In the genomic region with DNA sequence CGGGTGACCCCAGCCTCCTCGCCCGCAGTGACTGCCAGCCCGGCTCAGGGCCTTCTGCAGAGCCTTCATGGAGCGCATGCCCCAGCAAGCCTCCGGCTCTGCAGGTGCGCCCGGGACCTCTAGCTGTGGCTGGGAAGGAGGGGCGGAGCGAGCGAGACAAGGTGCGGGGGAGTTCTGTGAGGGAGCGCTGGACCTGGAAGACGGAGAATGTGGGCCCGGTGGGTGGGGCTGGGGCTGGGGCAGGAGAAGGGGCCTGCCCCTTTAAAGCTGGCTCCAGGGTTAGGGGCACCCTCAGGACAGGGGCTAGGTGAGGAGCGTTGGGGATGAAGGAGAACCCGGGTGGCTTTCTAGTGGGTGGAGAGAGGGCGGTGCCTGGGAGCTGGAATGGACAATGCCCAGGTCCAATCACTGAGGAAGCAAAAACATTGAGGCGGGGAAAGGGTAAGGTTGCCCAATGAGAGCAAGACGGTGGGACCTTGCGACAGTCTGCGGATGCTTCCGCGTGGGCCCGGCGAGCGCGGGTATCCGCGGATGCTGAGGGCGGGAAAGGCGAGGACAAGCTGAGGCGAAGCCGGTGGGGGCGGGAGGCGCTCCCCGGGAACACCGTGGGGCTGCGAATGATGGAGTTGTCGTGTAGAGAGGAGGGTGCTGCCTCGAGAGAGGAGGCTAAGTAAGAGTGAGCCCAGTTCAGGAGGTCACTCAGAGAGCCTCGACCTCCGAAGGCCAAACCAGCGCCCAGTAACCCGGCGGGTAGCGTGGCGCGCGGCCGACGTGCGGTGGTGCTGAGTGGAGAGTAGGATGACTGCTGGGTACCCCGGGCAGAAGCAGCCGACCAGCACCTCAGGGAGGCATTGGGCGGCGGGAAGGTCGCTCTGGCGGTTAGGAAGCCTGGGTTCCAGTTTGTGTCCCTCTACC, we compare ENCODE assay signal across 8 cellular contexts. TPM values are rescaled to one million over a fixed set of nuclear protein-coding genes. Genes with fewer than 3 reads are reported as not detected.
DNase-seq lines count a peak whose midpoint lies in the region; ATAC-seq and TF ChIP-seq lines count a peak whose summit lies in the region.

Gene GLS2, minus strand, starts transcription at position 121 of the 915 bp plus-strand sequence. Its CDS starts 43 bp downstream, at position 78.

- DNase-seq in DMS53 (lab: John Stamatoyannopoulos, UW) (peak; percentile 97), M059J (ENCODE audit: low read depth) (peak; percentile 72), T-helper 2 cell (peak; percentile 28 to 85 (median 60)), astrocyte of the spinal cord (ENCODE audit: low read depth, low spot score) (peak; percentile 64), hippocampal formation (lab: John Stamatoyannopoulos, UW) (peak; percentile 48 to 80), uterus (peak; percentile 71 to 76)

- H3K27ac ChIP-seq in rectal smooth muscle tissue (ENCODE audit: low read depth, low read length) (no peak within 1 kb of the TSS), uterus (peak within 1 kb of the TSS in 1 of 2 donors; percentile 53)

- no peaks in the 10 kb centered on the region for H3K27me3 ChIP-seq in rectal smooth muscle tissue (ENCODE audit: control insufficient read depth, insufficient read depth, low read length)
- no peaks in the 10 kb centered on the region for H3K27me3 ChIP-seq in uterus

- TF ChIP-seq CTCF in astrocyte of the spinal cord (IDR thresholded peaks at IDR 0.05; ENCODE audit: low read depth, low read length): no peak
- TF ChIP-seq CTCF in uterus (IDR thresholded peaks at IDR 0.05): no peak

- H3K4me1 ChIP-seq in rectal smooth muscle tissue (ENCODE audit: control insufficient read depth, insufficient read depth, low read length): peaks cover 2% of the 10 kb centered on the region
- H3K4me1 ChIP-seq in uterus: no peaks in the 10 kb centered on the region

- no peaks in the 10 kb centered on the region for H3K9me3 ChIP-seq in uterus

- TF ChIP-seq POLR2A in uterus (IDR thresholded peaks at IDR 0.05): no peak

- ATAC-seq in GM21723 (IDR thresholded peaks at IDR 0.05; ENCODE audit: unreplicated experiment): peak; percentile 91

- H3K4me3 ChIP-seq in astrocyte of the spinal cord (ENCODE audit: low read depth, low read length): peak within 1 kb of the TSS; percentile 44
- peak within 1 kb of the TSS; percentile 64 for H3K4me3 ChIP-seq in rectal smooth muscle tissue (ENCODE audit: low read length)
- peak within 1 kb of the TSS; percentile 58 to 63 for H3K4me3 ChIP-seq in uterus

- intact Hi-C loops in uterus (cut with DNase I; ENCODE audit: low total_unique reads): no loop called here

- H3K9ac ChIP-seq in rectal smooth muscle tissue (ENCODE audit: low read length): peak within 1 kb of the TSS; percentile 17

- H3K36me3 ChIP-seq in rectal smooth muscle tissue (ENCODE audit: control insufficient read depth, insufficient read depth, low read length) (no peaks in the 10 kb centered on the region), uterus (no peaks in the 10 kb centered on the region)

- in situ Hi-C loops in astrocyte of the spinal cord (cut with HindIII; ENCODE audit: low sequenced_read_pairs): no loop called here

RNA-seq across cellular contexts. Expression of gene GLS2, which starts in this region (rescaled TPM):
- total RNA-seq in M059J (2014; rRNA removed; shearing (Covaris generic)): 0.32 TPM in 1 of 2 replicates, not detected in the other
- 1 to 10 TPM in 2 of 4 donors, under 1 TPM in 1, not detected in 1; 0.29 to 5.9 (median 1.1) TPM for total RNA-seq in uterus

Comparison
In these comparisons a context has a peak if more than half of its experiments do, and no peak if none do; other contexts are left out.
1. Peak in DNase-seq in M059J; RNA of the gene not detected or under 1 TPM.